Comparison of ENCODE assay signal across 15 cellular contexts in the genomic region with DNA sequence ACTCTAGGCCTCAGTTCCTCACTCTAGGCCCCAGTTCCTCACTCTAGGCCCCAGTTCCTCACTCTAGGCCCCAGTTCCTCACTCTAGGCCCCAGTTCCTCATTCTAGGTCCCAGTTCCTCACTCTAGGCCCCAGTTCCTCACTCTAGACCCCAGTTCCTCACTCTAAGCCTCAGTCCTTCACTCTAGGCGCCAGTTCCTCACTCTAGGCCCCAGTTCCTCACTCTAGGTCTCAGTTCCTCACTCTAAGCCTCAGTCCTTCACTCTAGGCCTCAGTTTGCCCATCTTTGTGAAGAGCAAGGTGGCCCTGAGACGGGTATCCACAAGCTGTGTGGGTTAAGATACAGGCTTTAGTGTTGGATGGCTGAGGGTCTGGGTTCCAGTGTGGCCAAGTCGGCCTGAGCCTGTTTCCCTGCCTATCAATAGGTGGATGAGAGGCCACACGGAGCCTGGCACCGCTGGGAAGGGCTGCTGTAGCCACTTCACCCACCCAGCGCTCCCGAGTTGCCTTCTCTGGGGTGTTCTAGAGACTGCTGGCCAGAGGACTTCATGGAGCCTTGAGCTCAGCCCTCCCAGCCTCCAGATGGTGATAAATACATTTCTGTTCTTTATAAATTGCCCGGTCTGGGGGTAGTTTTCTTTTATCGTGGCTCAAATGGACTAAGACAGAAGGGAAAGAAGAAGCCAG.
DNase-seq lines count a peak whose midpoint lies in the region; ATAC-seq and TF ChIP-seq lines count a peak whose summit lies in the region.
"Had no signal": no experiment of that assay in that cellular context is flagged by ENCODE, and none has a peak within 500 bp of the region (broad histone marks: within the 10 kb centered on the region; RNA-seq: fewer than 3 reads in every experiment).

No MANE protein-coding gene starts in this region.

- H3K4me2 ChIP-seq in hepatocyte: no peak overlapping the region
- H3K4me2 ChIP-seq: A549 had no signal

- TF ChIP-seq CTCF in hepatocyte (IDR thresholded peaks at IDR 0.05; ENCODE audit: poor library complexity): no peak
- TF ChIP-seq CTCF in spleen (IDR thresholded peaks at IDR 0.05 in 8 of 11, conservative IDR thresholded peaks at IDR 0.05 in 3 of 11): no peak

- H3K4me3 ChIP-seq in hepatocyte: no peak overlapping the region
- H3K4me3 ChIP-seq in spleen: no peak overlapping the region
- H3K4me3 ChIP-seq: A549, gastrocnemius medialis had no signal

- H3K36me3 Mint-ChIP-seq in activated naive CD4-positive, alpha-beta T cell treated with anti-CD3 and anti-CD28 coated beads for 36 hours (ENCODE audit: low read depth): no peaks in the 10 kb centered on the region

- no peaks in the 10 kb centered on the region for H3K79me2 ChIP-seq in hepatocyte
- H3K79me2 ChIP-seq: parathyroid adenoma had no signal

- peaks cover 10% of the 10 kb centered on the region for H3K4me1 Mint-ChIP-seq in activated naive CD4-positive, alpha-beta T cell treated with anti-CD3 and anti-CD28 coated beads for 36 hours (ENCODE audit: low read depth)

- ATAC-seq in left colon (no peak), GM21825 (IDR thresholded peaks at IDR 0.05; ENCODE audit: unreplicated experiment) (no peak), GM21423 (IDR thresholded peaks at IDR 0.05; ENCODE audit: unreplicated experiment) (no peak)

- no peaks in the 10 kb centered on the region for H3K9me2 ChIP-seq in hepatocyte (replicated peaks; ENCODE audit: insufficient read depth)

- WGBS in hepatocyte (ENCODE audit: low lambda C conversion rate, missing lambda C conversion rate): 96% methylated on average over 9 of the region's 9 CpGs
- 86 to 96% (median 93%) methylated on average over 6 to 9 of the region's 9 CpGs for WGBS in spleen, 5 donors

- no peaks in the 10 kb centered on the region for H4K20me1 ChIP-seq in hepatocyte (ENCODE audit: insufficient read depth, poor library complexity, severe bottlenecking)

- peak overlapping the region; percentile 56 for H3K27ac Mint-ChIP-seq in activated naive CD4-positive, alpha-beta T cell treated with anti-CD3 and anti-CD28 coated beads for 36 hours

- no peaks in the 10 kb centered on the region for H3K27me3 Mint-ChIP-seq in activated naive CD4-positive, alpha-beta T cell treated with anti-CD3 and anti-CD28 coated beads for 36 hours (ENCODE audit: low read depth)

- no peaks in the 10 kb centered on the region for H3K36me3 ChIP-seq in KOPT-K1 (ENCODE audit: insufficient read depth, low read length)
- H3K36me3 ChIP-seq in hepatocyte (replicated peaks; ENCODE audit: insufficient read depth, low read depth): no peaks in the 10 kb centered on the region
- no peaks in the 10 kb centered on the region for H3K36me3 ChIP-seq in spleen
- H3K36me3 ChIP-seq: gastrocnemius medialis had no signal

- H2AFZ ChIP-seq in hepatocyte: no peak overlapping the region
- H2AFZ ChIP-seq: parathyroid adenoma had no signal

- no peaks in the 10 kb centered on the region for H3K9me3 ChIP-seq in KOPT-K1 (ENCODE audit: insufficient read depth, low read length, poor library complexity, severe bottlenecking)
- H3K9me3 ChIP-seq in hepatocyte (ENCODE audit: low read depth): no peaks in the 10 kb centered on the region
- peaks cover 0 to 4% (median 0%) of the 10 kb centered on the region in 8 donors for H3K9me3 ChIP-seq in spleen
- H3K9me3 ChIP-seq: A549, gastrocnemius medialis had no signal

- DNase-seq in activated naive CD4-positive, alpha-beta T cell treated with anti-CD3 and anti-CD28 coated beads for 36 hours: no peak
- no peak for DNase-seq in activated naive CD4-positive, alpha-beta T cell treated with Interleukin-2 at 50 U/mL for 16 hours
- DNase-seq in hepatocyte (ENCODE audit: low spot score) (no peak), spleen (no peak), left colon (no peak)
- DNase-seq: activated CD4-positive, alpha-beta T cell treated with anti-CD3 and anti-CD28 coated beads, Interleukin-2, amount 50 U/mL, for 1 hour; gastrocnemius medialis; MM.1S; NCI-H187; NCI-H345 had no signal

- no peaks in the 10 kb centered on the region for H3K9me3 Mint-ChIP-seq in activated naive CD4-positive, alpha-beta T cell treated with anti-CD3 and anti-CD28 coated beads for 36 hours

- H3K27ac ChIP-seq in KOPT-K1 (ENCODE audit: low read depth, low read length, poor library complexity, severe bottlenecking): peak overlapping the region; percentile 34
- H3K27ac ChIP-seq in hepatocyte: peak overlapping the region; percentile 81
- peak overlapping the region in 7 of 8 donors; percentile 49 to 80 (median 63) for H3K27ac ChIP-seq in spleen
- H3K27ac ChIP-seq: parathyroid adenoma had no signal

- no peak for TF ChIP-seq POLR2A in spleen (IDR thresholded peaks at IDR 0.05)

- H3K27me3 ChIP-seq in hepatocyte (no peaks in the 10 kb centered on the region), spleen (replicated peaks in 1 of 7) (no peaks in the 10 kb centered on the region)
- H3K27me3 ChIP-seq: gastrocnemius medialis had no signal

- no peak overlapping the region for H3K4me3 Mint-ChIP-seq in activated naive CD4-positive, alpha-beta T cell treated with anti-CD3 and anti-CD28 coated beads for 36 hours

- H3K4me1 ChIP-seq in hepatocyte (ENCODE audit: insufficient read depth) (peaks cover 3% of the 10 kb centered on the region), spleen (peaks cover 10 to 20% (median 15%) of the 10 kb centered on the region in 6 donors)
- H3K4me1 ChIP-seq: A549, parathyroid adenoma had no signal

- intact Hi-C loops in activated naive CD4-positive, alpha-beta T cell treated with anti-CD3 and anti-CD28 coated beads for 36 hours (cut with micrococcal nuclease): no loop called here
- intact Hi-C loops in spleen (cut with DNase I; ENCODE audit: low total_unique reads): no loop called here
- intact Hi-C loops in left colon (cut with DNase I, micrococcal nuclease): no loop called here

- CTCF ChIA-PET in activated naive CD4-positive, alpha-beta T cell treated with anti-CD3 and anti-CD28 coated beads for 36 hours (lab: Charles Lee): no interaction called here
